In genomic region chr5:38557309-38557710, GRCh38 we compare ENCODE assay signal across 8 cellular contexts. TPM values are rescaled to one million over a fixed set of nuclear protein-coding genes. Genes with fewer than 3 reads are reported as not detected.
DNase-seq lines count a peak whose midpoint lies in the region; ATAC-seq and TF ChIP-seq lines count a peak whose summit lies in the region.

No MANE protein-coding gene starts in this region.

- ATAC-seq in heart left ventricle, result peak in 3 of 4 donors; percentile 3 to 19 (median 14)
- no peak for ATAC-seq in HG03135 (IDR thresholded peaks at IDR 0.05; ENCODE audit: unreplicated experiment)

- H2BK15ac ChIP-seq in H9 (ENCODE audit: low read depth, low read length), result no peak overlapping the region

- H3K18ac ChIP-seq in H9 (ENCODE audit: insufficient read length, low read depth, low read length), result peak overlapping the region; percentile 98

- no peaks in the 10 kb centered on the region for H3K9me3 ChIP-seq in H9 (ENCODE audit: control insufficient read depth, low read depth, low read length)
- no peaks in the 10 kb centered on the region for H3K9me3 ChIP-seq in heart left ventricle
- no peaks in the 10 kb centered on the region for H3K9me3 ChIP-seq in sigmoid colon

- peak overlapping the region; percentile 81 for H3K27ac ChIP-seq in H9 (ENCODE audit: insufficient read length, low read depth, low read length)
- H3K27ac ChIP-seq in heart left ventricle, result peak overlapping the region; percentile 94 to 100 (median 98)
- H3K27ac ChIP-seq in sigmoid colon, result peak overlapping the region; percentile 93 to 98 (median 98)

- H3K9ac ChIP-seq in H9 (ENCODE audit: extremely low read depth, insufficient read length, low read length), result peak overlapping the region; percentile 97

- intact Hi-C loops in activated CD4-positive, alpha-beta memory T cell treated with anti-CD3 and anti-CD28 coated beads for 36 hours (cut with micrococcal nuclease), result loop anchor here (5.0 to 10.0 kb wide), 3 partner anchors 250 to 835 kb away; partner anchors contain the start of gene RICTOR
- intact Hi-C loops in heart left ventricle (cut with DNase I) (loop anchor here (1.0 to 10.0 kb wide), 12 partner anchors 43 to 250 kb away; no protein-coding TSS in a partner anchor), sigmoid colon (cut with DNase I) (loop anchor here (2.0 to 10.0 kb wide), 6 partner anchors 90 to 940 kb away; partner anchors contain the start of gene RICTOR)

- no peak for TF ChIP-seq CTCF in H9 (conservative IDR thresholded peaks at IDR 0.05)
- TF ChIP-seq CTCF in heart left ventricle (IDR thresholded peaks at IDR 0.05), result no peak
- TF ChIP-seq CTCF in sigmoid colon (IDR thresholded peaks at IDR 0.05), result no peak

- CTCF ChIA-PET in activated CD4-positive, alpha-beta memory T cell treated with anti-CD3 and anti-CD28 coated beads for 36 hours (lab: Charles Lee), result interaction anchor here (1.4 kb wide), 1 partner anchor 115 kb away, joined by 7 read pairs; no protein-coding TSS in a partner anchor

- no CpG with 5 or more reads among the region's 14 CpGs for WGBS in H9 (ENCODE audit: extremely low coverage, insufficient read length, low lambda C conversion rate)
- WGBS in heart left ventricle, 4 donors, result 3 to 4% (median 3%) methylated on average over 14 of the region's 14 CpGs
- WGBS in sigmoid colon, 2 donors, result 5 to 7% methylated on average over 14 of the region's 14 CpGs

- H3K4me1 ChIP-seq in H9 (ENCODE audit: insufficient read depth, low read length) (no peaks in the 10 kb centered on the region; the same call in 1 of the 2 replicates), heart left ventricle (peaks cover 0 to 44% (median 24%) of the 10 kb centered on the region in 12 donors), sigmoid colon (peaks cover 0 to 28% (median 9%) of the 10 kb centered on the region in 4 donors)

- H3K4me2 ChIP-seq in H9 (ENCODE audit: insufficient read depth, insufficient read length, low read length), result peak overlapping the region; percentile 100

- no peak overlapping the region for H2BK20ac ChIP-seq in H9 (ENCODE audit: low read depth, low read length, poor library complexity, severe bottlenecking)

- TF ChIP-seq EP300 in sigmoid colon (IDR thresholded peaks at IDR 0.05), result no peak

- H2BK120ac ChIP-seq in H9 (ENCODE audit: low read depth, low read length, poor library complexity, severe bottlenecking), result no peak overlapping the region

- peaks cover 9% of the 10 kb centered on the region for H3K23me2 ChIP-seq in H9 (ENCODE audit: insufficient read length, low read depth, low read length, poor library complexity, severe bottlenecking)

- H3K56ac ChIP-seq in H9 (ENCODE audit: insufficient read length, low read depth, low read length), result peak overlapping the region; percentile 33

- H3K4me3 ChIP-seq in heart left ventricle (peak overlapping the region; percentile 66 to 96 (median 84)), sigmoid colon (peak overlapping the region; percentile 77 to 95 (median 82))

- H2AK5ac ChIP-seq in H9 (ENCODE audit: insufficient read length, low read length), result no peak overlapping the region

- H4K5ac ChIP-seq in H9 (ENCODE audit: insufficient read length, low read depth, low read length), result no peak overlapping the region

- H3K4me1 Mint-ChIP-seq in H9, result peaks cover 16 to 17% of the 10 kb centered on the region in 2 experiments
- peaks cover 8% of the 10 kb centered on the region for H3K4me1 Mint-ChIP-seq in activated CD4-positive, alpha-beta memory T cell treated with anti-CD3 and anti-CD28 coated beads for 36 hours (ENCODE audit: low read depth)

- peaks cover 6% of the 10 kb centered on the region for H3K27me3 Mint-ChIP-seq in H9 (ENCODE audit: low read depth)
- peaks cover 52% of the 10 kb centered on the region for H3K27me3 Mint-ChIP-seq in activated CD4-positive, alpha-beta memory T cell treated with anti-CD3 and anti-CD28 coated beads for 36 hours

- H2AFZ ChIP-seq in H9 (ENCODE audit: low read length), result peak overlapping the region; percentile 86

- no peak overlapping the region for H3K23ac ChIP-seq in H9 (ENCODE audit: insufficient read length, low read depth, low read length)

- TF ChIP-seq POLR2A in heart left ventricle (IDR thresholded peaks at IDR 0.05), result no peak
- TF ChIP-seq POLR2A in sigmoid colon (IDR thresholded peaks at IDR 0.05), result no peak

- H4K91ac ChIP-seq in H9 (ENCODE audit: insufficient read length, low read depth, low read length), result no peak overlapping the region

- no peaks in the 10 kb centered on the region for H4K20me1 ChIP-seq in H9 (ENCODE audit: control insufficient read depth, insufficient read depth, insufficient read length)

- no peak overlapping the region for H4K8ac ChIP-seq in H9 (replicated peaks; ENCODE audit: insufficient read length, low read depth, low read length)

- no peak overlapping the region for H2BK12ac ChIP-seq in H9 (ENCODE audit: insufficient read length, low read depth, low read length)

- H3K79me2 ChIP-seq in H9 (ENCODE audit: insufficient read depth, low read length), result no peaks in the 10 kb centered on the region; the same call in 1 of the 2 replicates

- POLR2A ChIA-PET in activated CD4-positive, alpha-beta memory T cell treated with anti-CD3 and anti-CD28 coated beads for 36 hours (lab: Charles Lee), result no interaction called here

- peak overlapping the region; percentile 85 to 91 for H3K4me3 Mint-ChIP-seq in H9
- H3K4me3 Mint-ChIP-seq in activated CD4-positive, alpha-beta memory T cell treated with anti-CD3 and anti-CD28 coated beads for 36 hours, result peak overlapping the region; percentile 75

- no peak overlapping the region for H3T11ph ChIP-seq in H9 (ENCODE audit: low read length)

- H3K4ac ChIP-seq in H9 (ENCODE audit: low read depth, low read length), result no peak overlapping the region

- no peaks in the 10 kb centered on the region for H3K27me3 ChIP-seq in H9 (ENCODE audit: insufficient read depth, low read length)
- peaks cover 0 to 20% (median 0%) of the 10 kb centered on the region in 9 donors for H3K27me3 ChIP-seq in heart left ventricle
- no peaks in the 10 kb centered on the region for H3K27me3 ChIP-seq in sigmoid colon

- peaks cover 4% of the 10 kb centered on the region for H3K79me1 ChIP-seq in H9 (ENCODE audit: insufficient read depth, low read depth, low read length, poor library complexity, severe bottlenecking)

- peak overlapping the region; percentile 98 for H3K14ac ChIP-seq in H9 (ENCODE audit: insufficient read depth, low read length)

- H3K36me3 ChIP-seq in heart left ventricle, result no peaks in the 10 kb centered on the region
- no peaks in the 10 kb centered on the region for H3K36me3 ChIP-seq in sigmoid colon

- 0 out of 7 replicates have a peak overlapping the region, but pooled peaks of 1 of the 3 experiments have one; percentile 86 for H3K27ac Mint-ChIP-seq in H9
- H3K27ac Mint-ChIP-seq in activated CD4-positive, alpha-beta memory T cell treated with anti-CD3 and anti-CD28 coated beads for 36 hours, result no peak overlapping the region

- peaks cover 0 to 2% (median 0%) of the 10 kb centered on the region in 3 experiments; a peak in 2 of 7 replicates for H3K36me3 Mint-ChIP-seq in H9 (ENCODE audit: insufficient read depth in 1 of 3, low read depth in 3 of 3)
- no peaks in the 10 kb centered on the region for H3K36me3 Mint-ChIP-seq in activated CD4-positive, alpha-beta memory T cell treated with anti-CD3 and anti-CD28 coated beads for 36 hours

- H3K9me3 Mint-ChIP-seq in H9, result no peaks in the 10 kb centered on the region
- H3K9me3 Mint-ChIP-seq in activated CD4-positive, alpha-beta memory T cell treated with anti-CD3 and anti-CD28 coated beads for 36 hours, result no peaks in the 10 kb centered on the region

- no peak overlapping the region for H2BK5ac ChIP-seq in H9 (ENCODE audit: insufficient read length, low read length)

- DNase-seq in H9 (no peak), heart left ventricle (peak in 1 of 5 donors; percentile 30), sigmoid colon (no peak), SW 1271 (lab: John Stamatoyannopoulos, UW) (no peak), middle frontal gyrus (ENCODE audit: extremely low spot score, low spot score) (no peak)
- no peak for DNase-seq in activated CD4-positive, alpha-beta memory T cell treated with anti-CD3 and anti-CD28 coated beads for 36 hours
- no peak for DNase-seq in stimulated activated CD4-positive, alpha-beta T cell treated with anti-CD3 and anti-CD28 coated beads, Interleukin-4, amount 100 ng/mL, for 1 hour

RNA-seq across cellular contexts. Expression of gene LIFR, which starts 0.9 kb away (rescaled TPM):
- total RNA-seq in H9 (2021) (6.3 and 7.8 TPM in 2 replicates), heart left ventricle (10 to 100 TPM; 34.2 to 66.8 (median 39.8) TPM), sigmoid colon (10 to 100 TPM; 43.0 to 79.6 (median 66.5) TPM)
- total RNA-seq in activated CD4-positive, alpha-beta memory T cell treated with anti-CD3 and anti-CD28 coated beads for 36 hours, result under 1 TPM; 0.05 to 0.14 TPM
- polyA plus RNA-seq in heart left ventricle (10 to 100 TPM; 12.6 to 13.2 TPM), sigmoid colon (1 to 10 TPM in 2 of 3 donors, under 1 TPM in 1; 0.23 to 6.7 (median 1.2) TPM)
